In genomic region chr7:130894146-130895005, GRCh38 we compare ENCODE assay signal across 1 cellular context.
TF ChIP-seq lines count a peak whose summit lies in the region.

No MANE protein-coding gene starts in this region.

TF ChIP-seq in HepG2, 621 proteins besides CTCF, POLR2A, EP300 and RAD21 (continued from another document and continues in another):
- TF ChIP-seq, protein P1, sequence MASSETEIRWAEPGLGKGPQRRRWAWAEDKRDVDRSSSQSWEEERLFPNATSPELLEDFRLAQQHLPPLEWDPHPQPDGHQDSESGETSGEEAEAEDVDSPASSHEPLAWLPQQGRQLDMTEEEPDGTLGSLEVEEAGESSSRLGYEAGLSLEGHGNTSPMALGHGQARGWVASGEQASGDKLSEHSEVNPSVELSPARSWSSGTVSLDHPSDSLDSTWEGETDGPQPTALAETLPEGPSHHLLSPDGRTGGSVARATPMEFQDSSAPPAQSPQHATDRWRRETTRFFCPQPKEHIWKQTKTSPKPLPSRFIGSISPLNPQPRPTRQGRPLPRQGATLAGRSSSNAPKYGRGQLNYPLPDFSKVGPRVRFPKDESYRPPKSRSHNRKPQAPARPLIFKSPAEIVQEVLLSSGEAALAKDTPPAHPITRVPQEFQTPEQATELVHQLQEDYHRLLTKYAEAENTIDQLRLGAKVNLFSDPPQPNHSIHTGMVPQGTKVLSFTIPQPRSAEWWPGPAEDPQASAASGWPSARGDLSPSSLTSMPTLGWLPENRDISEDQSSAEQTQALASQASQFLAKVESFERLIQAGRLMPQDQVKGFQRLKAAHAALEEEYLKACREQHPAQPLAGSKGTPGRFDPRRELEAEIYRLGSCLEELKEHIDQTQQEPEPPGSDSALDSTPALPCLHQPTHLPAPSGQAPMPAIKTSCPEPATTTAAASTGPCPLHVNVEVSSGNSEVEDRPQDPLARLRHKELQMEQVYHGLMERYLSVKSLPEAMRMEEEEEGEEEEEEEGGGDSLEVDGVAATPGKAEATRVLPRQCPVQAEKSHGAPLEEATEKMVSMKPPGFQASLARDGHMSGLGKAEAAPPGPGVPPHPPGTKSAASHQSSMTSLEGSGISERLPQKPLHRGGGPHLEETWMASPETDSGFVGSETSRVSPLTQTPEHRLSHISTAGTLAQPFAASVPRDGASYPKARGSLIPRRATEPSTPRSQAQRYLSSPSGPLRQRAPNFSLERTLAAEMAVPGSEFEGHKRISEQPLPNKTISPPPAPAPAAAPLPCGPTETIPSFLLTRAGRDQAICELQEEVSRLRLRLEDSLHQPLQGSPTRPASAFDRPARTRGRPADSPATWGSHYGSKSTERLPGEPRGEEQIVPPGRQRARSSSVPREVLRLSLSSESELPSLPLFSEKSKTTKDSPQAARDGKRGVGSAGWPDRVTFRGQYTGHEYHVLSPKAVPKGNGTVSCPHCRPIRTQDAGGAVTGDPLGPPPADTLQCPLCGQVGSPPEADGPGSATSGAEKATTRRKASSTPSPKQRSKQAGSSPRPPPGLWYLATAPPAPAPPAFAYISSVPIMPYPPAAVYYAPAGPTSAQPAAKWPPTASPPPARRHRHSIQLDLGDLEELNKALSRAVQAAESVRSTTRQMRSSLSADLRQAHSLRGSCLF (CRISPR knock-in tag; IDR thresholded peaks at IDR 0.05; ENCODE audit: borderline replicate concordance), result no peak
- TF ChIP-seq YY1 (IDR thresholded peaks at IDR 0.05; ENCODE audit: insufficient read depth, insufficient replicate concordance, low read depth, low read length), result no peak
- TF ChIP-seq ZNF577 (CRISPR knock-in tag; IDR thresholded peaks at IDR 0.05; ENCODE audit: borderline replicate concordance, low read depth), result no peak
- TF ChIP-seq, protein P2, sequence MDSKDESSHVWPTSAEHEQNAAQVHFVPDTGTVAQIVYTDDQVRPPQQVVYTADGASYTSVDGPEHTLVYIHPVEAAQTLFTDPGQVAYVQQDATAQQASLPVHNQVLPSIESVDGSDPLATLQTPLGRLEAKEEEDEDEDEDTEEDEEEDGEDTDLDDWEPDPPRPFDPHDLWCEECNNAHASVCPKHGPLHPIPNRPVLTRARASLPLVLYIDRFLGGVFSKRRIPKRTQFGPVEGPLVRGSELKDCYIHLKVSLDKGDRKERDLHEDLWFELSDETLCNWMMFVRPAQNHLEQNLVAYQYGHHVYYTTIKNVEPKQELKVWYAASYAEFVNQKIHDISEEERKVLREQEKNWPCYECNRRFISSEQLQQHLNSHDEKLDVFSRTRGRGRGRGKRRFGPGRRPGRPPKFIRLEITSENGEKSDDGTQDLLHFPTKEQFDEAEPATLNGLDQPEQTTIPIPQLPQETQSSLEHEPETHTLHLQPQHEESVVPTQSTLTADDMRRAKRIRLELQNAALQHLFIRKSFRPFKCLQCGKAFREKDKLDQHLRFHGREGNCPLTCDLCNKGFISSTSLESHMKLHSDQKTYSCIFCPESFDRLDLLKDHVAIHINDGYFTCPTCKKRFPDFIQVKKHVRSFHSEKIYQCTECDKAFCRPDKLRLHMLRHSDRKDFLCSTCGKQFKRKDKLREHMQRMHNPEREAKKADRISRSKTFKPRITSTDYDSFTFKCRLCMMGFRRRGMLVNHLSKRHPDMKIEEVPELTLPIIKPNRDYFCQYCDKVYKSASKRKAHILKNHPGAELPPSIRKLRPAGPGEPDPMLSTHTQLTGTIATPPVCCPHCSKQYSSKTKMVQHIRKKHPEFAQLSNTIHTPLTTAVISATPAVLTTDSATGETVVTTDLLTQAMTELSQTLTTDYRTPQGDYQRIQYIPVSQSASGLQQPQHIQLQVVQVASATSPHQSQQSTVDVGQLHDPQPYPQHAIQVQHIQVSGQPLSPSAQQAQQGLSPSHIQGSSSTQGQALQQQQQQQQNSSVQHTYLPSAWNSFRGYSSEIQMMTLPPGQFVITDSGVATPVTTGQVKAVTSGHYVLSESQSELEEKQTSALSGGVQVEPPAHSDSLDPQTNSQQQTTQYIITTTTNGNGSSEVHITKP (CRISPR knock-in tag; IDR thresholded peaks at IDR 0.05; ENCODE audit: low read depth), result no peak; the same call in 1 of the 2 replicates
- no peak for TF ChIP-seq MXD4 (CRISPR knock-in tag; IDR thresholded peaks at IDR 0.05)
- no peak for TF ChIP-seq ATM (IDR thresholded peaks at IDR 0.05; ENCODE audit: borderline replicate concordance)
- TF ChIP-seq ZNF264 (CRISPR knock-in tag; IDR thresholded peaks at IDR 0.05), result no peak
- TF ChIP-seq TCF7 (IDR thresholded peaks at IDR 0.05; ENCODE audit: low read depth), result peak; percentile 73
- TF ChIP-seq, protein P3, sequence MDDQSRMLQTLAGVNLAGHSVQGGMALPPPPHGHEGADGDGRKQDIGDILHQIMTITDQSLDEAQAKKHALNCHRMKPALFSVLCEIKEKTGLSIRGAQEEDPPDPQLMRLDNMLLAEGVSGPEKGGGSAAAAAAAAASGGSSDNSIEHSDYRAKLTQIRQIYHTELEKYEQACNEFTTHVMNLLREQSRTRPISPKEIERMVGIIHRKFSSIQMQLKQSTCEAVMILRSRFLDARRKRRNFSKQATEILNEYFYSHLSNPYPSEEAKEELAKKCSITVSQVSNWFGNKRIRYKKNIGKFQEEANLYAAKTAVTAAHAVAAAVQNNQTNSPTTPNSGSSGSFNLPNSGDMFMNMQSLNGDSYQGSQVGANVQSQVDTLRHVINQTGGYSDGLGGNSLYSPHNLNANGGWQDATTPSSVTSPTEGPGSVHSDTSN (CRISPR knock-in tag; IDR thresholded peaks at IDR 0.05; ENCODE audit: borderline replicate concordance), result no peak
- TF ChIP-seq, protein P4, sequence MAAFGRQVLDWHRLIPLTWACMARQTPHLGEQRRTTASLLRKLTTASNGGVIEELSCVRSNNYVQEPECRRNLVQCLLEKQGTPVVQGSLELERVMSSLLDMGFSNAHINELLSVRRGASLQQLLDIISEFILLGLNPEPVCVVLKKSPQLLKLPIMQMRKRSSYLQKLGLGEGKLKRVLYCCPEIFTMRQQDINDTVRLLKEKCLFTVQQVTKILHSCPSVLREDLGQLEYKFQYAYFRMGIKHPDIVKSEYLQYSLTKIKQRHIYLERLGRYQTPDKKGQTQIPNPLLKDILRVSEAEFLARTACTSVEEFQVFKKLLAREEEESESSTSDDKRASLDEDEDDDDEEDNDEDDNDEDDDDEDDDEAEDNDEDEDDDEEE (CRISPR knock-in tag; IDR thresholded peaks at IDR 0.05), result no peak
- TF ChIP-seq BRF2 (CRISPR knock-in tag; IDR thresholded peaks at IDR 0.05), result no peak
- TF ChIP-seq NPAS2 (CRISPR knock-in tag; IDR thresholded peaks at IDR 0.05; ENCODE audit: borderline replicate concordance), result no peak
- TF ChIP-seq PRDM15 (CRISPR knock-in tag; IDR thresholded peaks at IDR 0.05), result no peak
- TF ChIP-seq PREB (CRISPR knock-in tag; IDR thresholded peaks at IDR 0.05), result no peak
- TF ChIP-seq ZKSCAN5 (CRISPR knock-in tag; IDR thresholded peaks at IDR 0.05), result no peak
- TF ChIP-seq SCMH1 (CRISPR knock-in tag; IDR thresholded peaks at IDR 0.05; ENCODE audit: borderline replicate concordance), result no peak
- no peak for TF ChIP-seq ZNF841 (CRISPR knock-in tag; IDR thresholded peaks at IDR 0.05; ENCODE audit: borderline replicate concordance)
- no peak for TF ChIP-seq ZSCAN21 (CRISPR knock-in tag; IDR thresholded peaks at IDR 0.05; ENCODE audit: borderline replicate concordance)
- no peak for TF ChIP-seq ZNF746 (CRISPR knock-in tag; IDR thresholded peaks at IDR 0.05)
- no peak for TF ChIP-seq TBP (CRISPR knock-in tag; IDR thresholded peaks at IDR 0.05)
- TF ChIP-seq FOXK2 (IDR thresholded peaks at IDR 0.05), result no peak
- no peak for TF ChIP-seq ZNF501 (CRISPR knock-in tag; IDR thresholded peaks at IDR 0.05)
- no peak for TF ChIP-seq KAT8 (CRISPR knock-in tag; IDR thresholded peaks at IDR 0.05)
- TF ChIP-seq, protein P5, sequence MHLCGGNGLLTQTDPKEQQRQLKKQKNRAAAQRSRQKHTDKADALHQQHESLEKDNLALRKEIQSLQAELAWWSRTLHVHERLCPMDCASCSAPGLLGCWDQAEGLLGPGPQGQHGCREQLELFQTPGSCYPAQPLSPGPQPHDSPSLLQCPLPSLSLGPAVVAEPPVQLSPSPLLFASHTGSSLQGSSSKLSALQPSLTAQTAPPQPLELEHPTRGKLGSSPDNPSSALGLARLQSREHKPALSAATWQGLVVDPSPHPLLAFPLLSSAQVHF (CRISPR knock-in tag; IDR thresholded peaks at IDR 0.05), result no peak
- peak; percentile 85; the same call in 1 of the 2 replicates for TF ChIP-seq HMG20A (CRISPR knock-in tag; IDR thresholded peaks at IDR 0.05; ENCODE audit: borderline replicate concordance)
- TF ChIP-seq ZNF878 (CRISPR knock-in tag; IDR thresholded peaks at IDR 0.05), result 0 out of 2 replicates have a peak, but pooled peaks have one; percentile 30
- TF ChIP-seq ZSCAN22 (CRISPR knock-in tag; IDR thresholded peaks at IDR 0.05), result no peak
- no peak for TF ChIP-seq RFX5 (IDR thresholded peaks at IDR 0.05; ENCODE audit: low read depth, low read length)
- TF ChIP-seq, protein P6, sequence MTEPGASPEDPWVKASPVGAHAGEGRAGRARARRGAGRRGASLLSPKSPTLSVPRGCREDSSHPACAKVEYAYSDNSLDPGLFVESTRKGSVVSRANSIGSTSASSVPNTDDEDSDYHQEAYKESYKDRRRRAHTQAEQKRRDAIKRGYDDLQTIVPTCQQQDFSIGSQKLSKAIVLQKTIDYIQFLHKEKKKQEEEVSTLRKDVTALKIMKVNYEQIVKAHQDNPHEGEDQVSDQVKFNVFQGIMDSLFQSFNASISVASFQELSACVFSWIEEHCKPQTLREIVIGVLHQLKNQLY (CRISPR knock-in tag; IDR thresholded peaks at IDR 0.05), result no peak
- peak; percentile 12 for TF ChIP-seq ASH2L (IDR thresholded peaks at IDR 0.05; ENCODE audit: insufficient read length, low read depth, low read length)
- no peak for TF ChIP-seq SIX1 (CRISPR knock-in tag; IDR thresholded peaks at IDR 0.05; ENCODE audit: borderline replicate concordance)
- no peak for TF ChIP-seq ZNF10 (CRISPR knock-in tag; IDR thresholded peaks at IDR 0.05; ENCODE audit: borderline replicate concordance, low read depth)
- no peak for TF ChIP-seq STAT6 (CRISPR knock-in tag; IDR thresholded peaks at IDR 0.05; ENCODE audit: borderline replicate concordance)
- TF ChIP-seq ZBTB3 (CRISPR knock-in tag; IDR thresholded peaks at IDR 0.05; ENCODE audit: borderline replicate concordance, low read depth), result no peak
- TF ChIP-seq SP4 (CRISPR knock-in tag; IDR thresholded peaks at IDR 0.05), result no peak
